In genomic region chr3:123685780-123686179, GRCh38 we compare ENCODE assay signal across 15 cellular contexts.
"Had no signal": no experiment of that assay in that cellular context is flagged by ENCODE, and none has a peak within 500 bp of the region (broad histone marks: within the 10 kb centered on the region; RNA-seq: fewer than 3 reads in every experiment).

No MANE protein-coding gene starts in this region.

- H3K4me1 ChIP-seq: foreskin keratinocyte, parathyroid adenoma had no signal

- DNase-seq: activated CD4-positive, alpha-beta T cell treated with anti-CD3 and anti-CD28 coated beads for 48 hours; activated CD8-positive, alpha-beta memory T cell treated with anti-CD3 and anti-CD28 coated beads, Interleukin-2, amount 50 U/mL, for 48 hours; activated CD8-positive, alpha-beta T cell treated with anti-CD3 and anti-CD28 coated beads, Interleukin-2, amount 10 ng/mL, durations not matched to agents 7 days and 5 days; activated naive CD4-positive, alpha-beta T cell treated with anti-CD3 and anti-CD28 coated beads for 36 hours; body of pancreas; foreskin keratinocyte; left lung; substantia nigra; T-helper 1 cell; upper lobe of right lung; WERI-Rb-1 had no signal

- H3K9me3 ChIP-seq: body of pancreas, heart left ventricle, left lung, right atrium auricular region, upper lobe of right lung had no signal

- H3K27me3 ChIP-seq: body of pancreas, heart left ventricle, left lung, right atrium auricular region, upper lobe of right lung had no signal

- H3K27ac ChIP-seq: body of pancreas, foreskin keratinocyte, left lung, parathyroid adenoma, right atrium auricular region, upper lobe of right lung, WERI-Rb-1 had no signal

- H3K36me3 ChIP-seq: right atrium auricular region, WERI-Rb-1 had no signal

- H3K4me3 ChIP-seq: body of pancreas, heart left ventricle, left lung, right atrium auricular region, smooth muscle cell, upper lobe of right lung had no signal
